Comparison of ENCODE assay signal across 26 cellular contexts in genomic region chr5:2546983-2547382, GRCh38.
"Had no signal": no experiment of that assay in that cellular context is flagged by ENCODE, and none has a peak within 500 bp of the region (broad histone marks: within the 10 kb centered on the region; RNA-seq: fewer than 3 reads in every experiment).

No MANE protein-coding gene starts in this region.

- ATAC-seq: stimulated activated effector memory CD8-positive, alpha-beta T cell treated with anti-CD3 and anti-CD28 coated beads, Interleukin-12 subunit alpha, Interleukin-12 subunit beta, amount 100 ng/mL, for 72 hours; stimulated activated memory B cell treated with anti-CD40 and anti-IgM and Interleukin-4, amounts not matched to agents 10 μg/mL and 1 μg/mL and 100 μg/mL, for 72 hours; stimulated activated naive B cell treated with anti-CD40 and anti-IgM and Interleukin-4, amounts not matched to agents 10 μg/mL and 1 μg/mL and 100 μg/mL, for 72 hours; stimulated activated naive CD8-positive, alpha-beta T cell treated with anti-CD3 and anti-CD28 coated beads, Interleukin-15, amount 100 ng/mL, for 72 hours; stimulated activated naive CD8-positive, alpha-beta T cell treated with anti-CD3 and anti-CD28 coated beads, Interleukin-15, Interleukin-2, amounts not matched to agents 100 U/mL and 50 U/mL, for 24 hours; upper lobe of right lung had no signal

- H3K4me3 ChIP-seq: stomach, suprapubic skin, testis, thoracic aorta, thyroid gland, tibial artery, tibial nerve, transverse colon, upper lobe of left lung, upper lobe of right lung, uterus, vagina had no signal

- H3K27me3 ChIP-seq: testis, thyroid gland, tibial artery, tibial nerve, transverse colon, upper lobe of left lung, upper lobe of right lung, uterus, vagina had no signal

- H3K27ac ChIP-seq: stomach, suprapubic skin, testis, thoracic aorta, thyroid gland, tibial artery, tibial nerve, transverse colon, upper lobe of left lung, upper lobe of right lung, uterus, vagina had no signal

- H3K4me1 ChIP-seq: stomach, suprapubic skin, testis, thyroid gland, tibial artery, tibial nerve, transverse colon, upper lobe of left lung, upper lobe of right lung, uterus, vagina had no signal

- DNase-seq: stimulated activated CD4-positive, alpha-beta T cell treated with anti-CD3 and anti-CD28 coated beads, Interleukin-2, amount 100 ng/mL, for 48 hours; stimulated activated CD4-positive, alpha-beta T cell treated with anti-CD3 and anti-CD28 coated beads, Interleukin-4, amount 100 ng/mL, for 1 hour; stimulated activated CD4-positive, alpha-beta T cell treated with anti-CD3 and anti-CD28 coated beads, Interleukin-4, amount 100 ng/mL, for 24 hours; stimulated activated CD4-positive, alpha-beta T cell treated with anti-CD3 and anti-CD28 coated beads, Interleukin-4, amount 100 ng/mL, for 4 hours; stimulated activated CD8-positive, alpha-beta memory T cell treated with anti-CD3 and anti-CD28 coated beads, Interleukin-4, amount 100 ng/mL, for 48 hours; stimulated activated naive B cell treated with anti-CD40 and anti-IgM and Interleukin-4, amounts not matched to agents 10 μg/mL and 1 μg/mL and 100 μg/mL, for 72 hours; stimulated activated naive CD4-positive, alpha-beta T cell; stimulated activated naive CD4-positive, alpha-beta T cell treated with Interleukin-2 at 50 U/mL for 16 hours; stimulated activated naive CD8-positive, alpha-beta T cell treated with anti-CD3 and anti-CD28 coated beads, Interleukin-15, amount 100 ng/mL, for 72 hours; stimulated activated naive CD8-positive, alpha-beta T cell treated with anti-CD3 and anti-CD28 coated beads, Interleukin-15, Interleukin-2, amounts not matched to agents 100 U/mL and 50 U/mL, for 24 hours; stomach; substantia nigra; testis; thyroid gland; tibial artery; transverse colon; trophoblast cell; upper lobe of right lung; uterus had no signal

- H3K9me3 ChIP-seq: suprapubic skin, testis, thoracic aorta, thyroid gland, tibial artery, tibial nerve, transverse colon, upper lobe of left lung, upper lobe of right lung, uterus, vagina had no signal

- H3K36me3 ChIP-seq: stomach, suprapubic skin, thoracic aorta, thyroid gland, tibial artery, tibial nerve, transverse colon, upper lobe of left lung, upper lobe of right lung, uterus, vagina had no signal
